18 cellular contexts compared by ENCODE assay signal in genomic region chr20:9949563-9949962, GRCh38.
"Had no signal": no experiment of that assay in that cellular context is flagged by ENCODE, and none has a peak within 500 bp of the region (broad histone marks: within the 10 kb centered on the region; RNA-seq: fewer than 3 reads in every experiment).

No MANE protein-coding gene starts in this region.

- H3K4me3 Mint-ChIP-seq: activated B cell treated with CpG ODN at 0.5 μM for 24 hours; activated CD4-positive, alpha-beta memory T cell treated with anti-CD3 and anti-CD28 coated beads, Interleukin-2, amount 10 ng/mL, durations not matched to agents 7 days and 5 days; activated CD8-positive, alpha-beta memory T cell treated with anti-CD3 and anti-CD28 coated beads, Interleukin-2, amount 10 ng/mL, durations not matched to agents 7 days and 5 days; central memory CD8-positive, alpha-beta T cell; memory B cell; naive B cell; neural crest cell; stimulated activated naive B cell treated with anti-CD40 and anti-IgM and Interleukin-4, amounts not matched to agents 10 μg/mL and 1 μg/mL and 100 μg/mL, for 72 hours; T-cell had no signal

- H3K27ac ChIP-seq: heart right ventricle, left ventricle myocardium inferior, sigmoid colon, spleen, thyroid gland had no signal

- H3K36me3 Mint-ChIP-seq: activated CD8-positive, alpha-beta memory T cell treated with anti-CD3 and anti-CD28 coated beads, Interleukin-2, amount 10 ng/mL, durations not matched to agents 7 days and 5 days; memory B cell; naive B cell; stimulated activated naive B cell treated with anti-CD40 and anti-IgM and Interleukin-4, amounts not matched to agents 10 μg/mL and 1 μg/mL and 100 μg/mL, for 72 hours; T-cell had no signal

- H3K4me1 Mint-ChIP-seq: activated B cell treated with CpG ODN at 0.5 μM for 24 hours; activated CD4-positive, alpha-beta memory T cell treated with anti-CD3 and anti-CD28 coated beads, Interleukin-2, amount 10 ng/mL, durations not matched to agents 7 days and 5 days; activated CD8-positive, alpha-beta memory T cell treated with anti-CD3 and anti-CD28 coated beads, Interleukin-2, amount 10 ng/mL, durations not matched to agents 7 days and 5 days; central memory CD8-positive, alpha-beta T cell; memory B cell; naive B cell; stimulated activated naive B cell treated with anti-CD40 and anti-IgM and Interleukin-4, amounts not matched to agents 10 μg/mL and 1 μg/mL and 100 μg/mL, for 72 hours; T-cell had no signal

- H3K27ac Mint-ChIP-seq: activated B cell treated with CpG ODN at 0.5 μM for 24 hours; activated CD4-positive, alpha-beta memory T cell treated with anti-CD3 and anti-CD28 coated beads, Interleukin-2, amount 10 ng/mL, durations not matched to agents 7 days and 5 days; activated CD8-positive, alpha-beta memory T cell treated with anti-CD3 and anti-CD28 coated beads, Interleukin-2, amount 10 ng/mL, durations not matched to agents 7 days and 5 days; memory B cell; naive B cell; stimulated activated naive B cell treated with anti-CD40 and anti-IgM and Interleukin-4, amounts not matched to agents 10 μg/mL and 1 μg/mL and 100 μg/mL, for 72 hours; T-cell had no signal

- H3K9me3 ChIP-seq: heart right ventricle, left ventricle myocardium inferior, sigmoid colon, spleen, thyroid gland had no signal

- ATAC-seq: activated CD8-positive, alpha-beta memory T cell treated with anti-CD3 and anti-CD28 coated beads, Interleukin-2, amount 10 ng/mL, durations not matched to agents 7 days and 5 days; esophagus mucosa; heart right ventricle; stimulated activated naive B cell treated with anti-CD40 and anti-IgM and Interleukin-4, amounts not matched to agents 10 μg/mL and 1 μg/mL and 100 μg/mL, for 72 hours; T-cell had no signal

- DNase-seq: activated B cell treated with CpG ODN at 0.5 μM for 24 hours; activated CD4-positive, alpha-beta memory T cell treated with anti-CD3 and anti-CD28 coated beads, Interleukin-2, amount 10 ng/mL, durations not matched to agents 7 days and 5 days; activated CD4-positive, alpha-beta T cell treated with anti-CD3 and anti-CD28 coated beads for 4 hours; activated CD8-positive, alpha-beta memory T cell treated with anti-CD3 and anti-CD28 coated beads, Interleukin-2, amount 10 ng/mL, durations not matched to agents 7 days and 5 days; cortex of kidney; effector CD4-positive, alpha-beta T cell; heart right ventricle; left ventricle myocardium inferior; naive B cell; sigmoid colon; spleen; stimulated activated naive B cell treated with anti-CD40 and anti-IgM and Interleukin-4, amounts not matched to agents 10 μg/mL and 1 μg/mL and 100 μg/mL, for 72 hours; T-cell; thyroid gland had no signal

- H3K36me3 ChIP-seq: heart right ventricle, left ventricle myocardium inferior, sigmoid colon, spleen, thyroid gland had no signal

- H3K4me3 ChIP-seq: heart right ventricle, left ventricle myocardium inferior, sigmoid colon, spleen, thyroid gland had no signal

- H3K4me1 ChIP-seq: heart right ventricle, left ventricle myocardium inferior, sigmoid colon, spleen had no signal

- H3K9me3 Mint-ChIP-seq: activated B cell treated with CpG ODN at 0.5 μM for 24 hours; activated CD4-positive, alpha-beta memory T cell treated with anti-CD3 and anti-CD28 coated beads, Interleukin-2, amount 10 ng/mL, durations not matched to agents 7 days and 5 days; central memory CD8-positive, alpha-beta T cell; memory B cell; naive B cell; neural crest cell; stimulated activated naive B cell treated with anti-CD40 and anti-IgM and Interleukin-4, amounts not matched to agents 10 μg/mL and 1 μg/mL and 100 μg/mL, for 72 hours; T-cell had no signal

- H3K27me3 ChIP-seq: heart right ventricle, sigmoid colon, spleen, thyroid gland had no signal
